3 cellular contexts compared by ENCODE assay signal in the genomic region with DNA sequence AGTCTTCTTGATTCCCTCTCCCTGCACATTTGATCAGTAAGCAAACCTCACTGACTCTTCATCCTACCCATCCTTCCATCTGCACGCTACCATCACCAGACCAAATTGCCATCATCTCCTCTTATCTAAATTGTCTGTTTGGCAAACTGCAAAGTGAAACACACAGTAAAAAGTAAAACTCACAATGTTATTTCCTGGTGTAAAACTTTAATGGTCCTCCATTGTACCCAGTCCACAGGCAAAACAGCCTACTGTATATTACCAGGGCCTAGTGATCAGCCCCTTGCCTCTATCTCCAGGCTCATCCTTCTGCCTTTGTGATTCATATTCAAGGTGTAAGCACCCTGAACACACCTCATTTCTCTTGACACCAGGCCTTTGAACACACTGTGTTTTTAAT.
"Had no signal": no experiment of that assay in that cellular context is flagged by ENCODE, and none has a peak within 500 bp of the region (broad histone marks: within the 10 kb centered on the region; RNA-seq: fewer than 3 reads in every experiment).

No MANE protein-coding gene starts in this region.

- DNase-seq: GDM1, GF-D8 had no signal

- H3K4me3 ChIP-seq: GM12878 had no signal

- ATAC-seq: GM12878 had no signal
